1 cellular context compared by ENCODE assay signal in genomic region chr20:34825530-34826362, GRCh38.
A peak's percentile ranks its signal among the peaks of the same experiment; 100 is the strongest.
TF ChIP-seq lines count a peak whose summit lies in the region.

Gene NCOA6, minus strand, starts transcription at chr20:34825651. Its CDS starts 43,296 bp downstream, at chr20:34782355.

TF ChIP-seq in HepG2, 621 proteins besides CTCF, POLR2A, EP300 and RAD21 (continued from another document and continues in another):
- TF ChIP-seq SOX5 (CRISPR knock-in tag; IDR thresholded peaks at IDR 0.05; ENCODE audit: borderline replicate concordance) (peak; percentile 28; the same call in 1 of the 2 replicates), MBD4 (IDR thresholded peaks at IDR 0.05; ENCODE audit: borderline replicate concordance, low read length) (no peak), KDM5B (CRISPR knock-in tag; IDR thresholded peaks at IDR 0.05; ENCODE audit: borderline replicate concordance) (no peak), NR2F6 (IDR thresholded peaks at IDR 0.05) (no peak), NR2F6 (CRISPR knock-in tag; IDR thresholded peaks at IDR 0.05) (no peak; the same call in 1 of the 2 replicates), ZNF446 (CRISPR knock-in tag; IDR thresholded peaks at IDR 0.05) (0 out of 2 replicates have a peak, but pooled peaks have one; percentile 34), SALL2 (CRISPR knock-in tag; IDR thresholded peaks at IDR 0.05) (no peak), HMGXB4 (CRISPR knock-in tag; IDR thresholded peaks at IDR 0.05; ENCODE audit: borderline replicate concordance in 1 of 2, low read depth in 1 of 2) (0 out of 4 replicates have a peak, but pooled peaks have one; percentile 7 to 23), ZNF580 (CRISPR knock-in tag; IDR thresholded peaks at IDR 0.05; ENCODE audit: borderline replicate concordance, low read depth) (0 out of 2 replicates have a peak, but pooled peaks have one; percentile 69), ZNF773 (CRISPR knock-in tag; IDR thresholded peaks at IDR 0.05; ENCODE audit: borderline replicate concordance) (0 out of 2 replicates have a peak, but pooled peaks have one; percentile 29), ZNF275 (CRISPR knock-in tag; IDR thresholded peaks at IDR 0.05; ENCODE audit: borderline replicate concordance) (0 out of 2 replicates have a peak, but pooled peaks have one; percentile 29), ZBTB40 (IDR thresholded peaks at IDR 0.05) (no peak), ZBTB40 (CRISPR knock-in tag; IDR thresholded peaks at IDR 0.05) (no peak), ZNF597 (CRISPR knock-in tag; IDR thresholded peaks at IDR 0.05) (no peak), AFF4 (CRISPR knock-in tag; IDR thresholded peaks at IDR 0.05) (no peak), HOXA7 (CRISPR knock-in tag; IDR thresholded peaks at IDR 0.05) (no peak), ZNF354B (CRISPR knock-in tag; IDR thresholded peaks at IDR 0.05) (no peak), MAFG (CRISPR knock-in tag; IDR thresholded peaks at IDR 0.05) (no peak), ZHX1 (CRISPR knock-in tag; IDR thresholded peaks at IDR 0.05; ENCODE audit: low read depth) (no peak), GMEB2 (CRISPR knock-in tag; IDR thresholded peaks at IDR 0.05; ENCODE audit: low read depth) (peak; percentile 56), PAWR (CRISPR knock-in tag; IDR thresholded peaks at IDR 0.05; ENCODE audit: borderline replicate concordance) (no peak), YY1 (IDR thresholded peaks at IDR 0.05; ENCODE audit: insufficient read depth, insufficient replicate concordance, low read depth, low read length) (no peak), GTF3A (CRISPR knock-in tag; conservative IDR thresholded peaks at IDR 0.05) (no peak), MTF2 (CRISPR knock-in tag; IDR thresholded peaks at IDR 0.05; ENCODE audit: borderline replicate concordance) (no peak), JUN (CRISPR knock-in tag; IDR thresholded peaks at IDR 0.05) (no peak)
